In genomic region chr5:111092062-111092853, GRCh38 we compare ENCODE assay signal across 8 cellular contexts. TPM values are rescaled to one million over a fixed set of nuclear protein-coding genes. Genes with fewer than 3 reads are reported as not detected.
A peak's percentile ranks its signal among the peaks of the same experiment; 100 is the strongest.
DNase-seq lines count a peak whose midpoint lies in the region; ATAC-seq and TF ChIP-seq lines count a peak whose summit lies in the region.

Gene WDR36 (plus strand): TSS chr5:111092348. CDS start chr5:111092457, 109 bp downstream.

- peak within 1 kb of the TSS; percentile 100 for H4K5ac ChIP-seq in IMR-90 (ENCODE audit: low read depth, low read length)

- no peaks in the 10 kb centered on the region for H3K27me3 ChIP-seq in IMR-90 (ENCODE audit: control insufficient read depth, insufficient read depth, low read length)

- in situ Hi-C loops in IMR-90 (cut with MboI; ENCODE audit: low sequenced_read_pairs), result loop anchor here (10.0 kb wide), 1 partner anchor 337 kb away; no protein-coding TSS in a partner anchor

- H3K9me2 ChIP-seq in OCI-LY7 (ENCODE audit: insufficient read depth, low read length), result no peaks in the 10 kb centered on the region

- peaks cover 5 to 15% of the 10 kb centered on the region in 2 experiments; a peak in 2 of 4 replicates for H3K79me1 ChIP-seq in IMR-90 (ENCODE audit: low read depth in 1 of 2, low read length in 2 of 2)

- H2BK20ac ChIP-seq in IMR-90 (ENCODE audit: low read depth, low read length), result peak within 1 kb of the TSS; percentile 88; the same call in 1 of the 2 replicates

- H3K79me2 ChIP-seq in OCI-LY7 (ENCODE audit: insufficient read depth, low read depth, low read length), result peaks cover 50% of the 10 kb centered on the region

- peak within 1 kb of the TSS; percentile 86 for H2BK5ac ChIP-seq in IMR-90 (ENCODE audit: low read depth, low read length, poor library complexity, severe bottlenecking)

- H4K91ac ChIP-seq in IMR-90 (ENCODE audit: insufficient read depth, low read depth, low read length), result peak within 1 kb of the TSS; percentile 87

- CTCF ChIA-PET in IMR-90 (lab: Yijun Ruan, JAX) (no interaction called here), OCI-LY7 (lab: Charles Lee; ENCODE audit: unreplicated experiment) (no interaction called here)

- H3K4me2 ChIP-seq in IMR-90 (ENCODE audit: low read depth, low read length) (peak within 1 kb of the TSS; percentile 94), OCI-LY7 (ENCODE audit: low read length) (peak within 1 kb of the TSS; percentile 86)

- peak within 1 kb of the TSS; percentile 91 for H3K23ac ChIP-seq in IMR-90 (ENCODE audit: low read depth, low read length)

- H3K4me1 ChIP-seq in IMR-90 (ENCODE audit: control insufficient read depth, insufficient read depth, low read length), result peaks cover 4% of the 10 kb centered on the region; the same call in 1 of the 2 replicates
- H3K4me1 ChIP-seq in OCI-LY7 (ENCODE audit: insufficient read depth, low read length, poor library complexity, severe bottlenecking), result peaks cover 27% of the 10 kb centered on the region

- H2AK9ac ChIP-seq in IMR-90 (replicated peaks; ENCODE audit: low read depth, low read length, poor library complexity), result peak within 1 kb of the TSS; percentile 93

- H3K27ac ChIP-seq in IMR-90 (ENCODE audit: insufficient read depth, low read length), result peak within 1 kb of the TSS; percentile 87
- H3K27ac ChIP-seq in OCI-LY7 (ENCODE audit: low read depth, low read length, poor library complexity, severe bottlenecking), result peak within 1 kb of the TSS; percentile 48

- H3K18ac ChIP-seq in IMR-90 (ENCODE audit: low read depth, low read length), result peak within 1 kb of the TSS; percentile 91

- intact Hi-C loops in IMR-90 (cut with micrococcal nuclease) (loop anchor here (2.0 to 5.0 kb wide), 2 partner anchors 17 to 190 kb away; no protein-coding TSS in a partner anchor), OCI-LY7 (cut with micrococcal nuclease; ENCODE audit: unreplicated experiment) (loop anchor here (1.0 to 10.0 kb wide), 6 partner anchors 135 to 1677 kb away; partner anchors contain the start of genes SLC25A46 and STARD4)

- H3K9me1 ChIP-seq in IMR-90 (ENCODE audit: insufficient read depth, low read length), result no peaks in the 10 kb centered on the region

- peak within 1 kb of the TSS; percentile 74 to 99 for H4K8ac ChIP-seq in IMR-90 (ENCODE audit: low read depth in 2 of 2, low read length in 2 of 2)

- 0 out of 2 replicates have a peak, but pooled peaks have one; percentile 16 for TF ChIP-seq RAD21 in IMR-90 (IDR thresholded peaks at IDR 0.05; ENCODE audit: low read length)

- H3K56ac ChIP-seq in IMR-90 (ENCODE audit: extremely low read depth, insufficient read depth, low read length), result peak within 1 kb of the TSS; percentile 86

- H4K20me1 ChIP-seq in IMR-90 (ENCODE audit: insufficient read depth, low read length), result peaks cover 4% of the 10 kb centered on the region; the same call in 1 of the 2 replicates
- peaks cover 28% of the 10 kb centered on the region for H4K20me1 ChIP-seq in OCI-LY7 (ENCODE audit: insufficient read depth, low read length)

- 4% methylated on average over 20 of the region's 50 CpGs; no CpG with 5 or more reads in 1 of the 2 experiments for WGBS in IMR-90 (ENCODE audit: extremely low coverage in 2 of 2, insufficient read length in 1 of 2), 2 experiments

- TF ChIP-seq CTCF in IMR-90 (conservative IDR thresholded peaks at IDR 0.05; ENCODE audit: low read depth, low read length) (no peak), OCI-LY7 (conservative IDR thresholded peaks at IDR 0.05; ENCODE audit: low read length) (no peak)

- peak within 1 kb of the TSS; percentile 55 for H2AK5ac ChIP-seq in IMR-90 (ENCODE audit: low read depth, low read length)

- peak within 1 kb of the TSS; percentile 87 for H3K4me3 ChIP-seq in IMR-90 (ENCODE audit: insufficient read depth, low read depth, low read length)
- H3K4me3 ChIP-seq in OCI-LY7 (ENCODE audit: low read depth, low read length, poor library complexity, severe bottlenecking), result peak within 1 kb of the TSS; percentile 91

- no peaks in the 10 kb centered on the region for H3K9me3 ChIP-seq in IMR-90 (ENCODE audit: control insufficient read depth, insufficient read depth, low read length)
- no peaks in the 10 kb centered on the region for H3K9me3 ChIP-seq in OCI-LY7 (ENCODE audit: low read length)

- POLR2A ChIA-PET in IMR-90 (lab: Charles Lee; ENCODE audit: unreplicated experiment) (interaction anchor here (2.1 kb wide), 1 partner anchor 175 kb away, joined by 7 read pairs; no protein-coding TSS in a partner anchor), OCI-LY7 (lab: Charles Lee) (interaction anchor here (0.7 to 3.0 kb wide), 8 partner anchors 10 to 1083 kb away, joined by 3 to 22 read pairs (median 3); partner anchors contain the start of gene SLC25A46)

- H2AFZ ChIP-seq in IMR-90 (replicated peaks; ENCODE audit: low read length, poor library complexity) (peak within 1 kb of the TSS; percentile 100), OCI-LY7 (ENCODE audit: low read length) (peak within 1 kb of the TSS; percentile 98)

- H3K4ac ChIP-seq in IMR-90 (ENCODE audit: low read depth, low read length), result peak within 1 kb of the TSS; percentile 97

- DNase-seq in DMS 273 treated with DMSO at 0.1 percent for 48 hours (lab: John Stamatoyannopoulos, UW) (peak; percentile 90), IMR-90 (peak; percentile 92), OCI-LY7 (ENCODE audit: low spot score) (peak; percentile 94), activated T-cell treated with anti-CD3 and anti-CD28 coated beads for 1 hour (ENCODE audit: low read depth) (peak; percentile 87), epidermal melanocyte (ENCODE audit: insufficient read length, low spot score) (peak; percentile 72), midbrain (lab: John Stamatoyannopoulos, UW) (peak; percentile 93)
- peak; percentile 72 to 78 for DNase-seq in stimulated activated CD8-positive, alpha-beta memory T cell treated with anti-CD3 and anti-CD28 coated beads, Interleukin-15, amount 100 ng/mL, for 48 hours (ENCODE audit: low read depth in 2 of 2)

- no TSS peak for BruUV-seq in IMR-90 (replicated peaks; lab: Mats Ljungman, UMichigan)
- no TSS peak for BruUV-seq in OCI-LY7 (replicated peaks; lab: Mats Ljungman, UMichigan)

- H3K9ac ChIP-seq in IMR-90 (ENCODE audit: low read depth, low read length), result peak within 1 kb of the TSS; percentile 85

- H3K14ac ChIP-seq in IMR-90 (replicated peaks; ENCODE audit: low read depth, low read length), result peak within 1 kb of the TSS; percentile 93

- peak; percentile 91 for ATAC-seq in GM21529 (IDR thresholded peaks at IDR 0.05; ENCODE audit: unreplicated experiment)
- ATAC-seq in IMR-90 (ENCODE audit: low read depth), result peak; percentile 98

- TF ChIP-seq POLR2A in IMR-90 (IDR thresholded peaks at IDR 0.05; ENCODE audit: low read depth, low read length), result peak; percentile 68; the same call in 1 of the 2 replicates

- dilution Hi-C loops in IMR-90 (cut with HindIII; ENCODE audit: low sequenced_read_pairs, unreplicated experiment), result no loop called here

- no peaks in the 10 kb centered on the region; the same call in 1 of the 2 replicates for H3K36me3 ChIP-seq in IMR-90 (ENCODE audit: control insufficient read depth, insufficient read depth, low read length)
- peaks cover 35% of the 10 kb centered on the region for H3K36me3 ChIP-seq in OCI-LY7 (ENCODE audit: insufficient read depth, low read length)

- peak within 1 kb of the TSS; percentile 97 for H2BK120ac ChIP-seq in IMR-90 (ENCODE audit: low read depth, low read length)

- H2BK15ac ChIP-seq in IMR-90 (ENCODE audit: low read depth, low read length), result peak within 1 kb of the TSS; percentile 80; the same call in 1 of the 3 replicates

TF ChIP-seq in IMR-90, 13 proteins besides CTCF, POLR2A, EP300 and RAD21:
- TF ChIP-seq SMC3 (IDR thresholded peaks at IDR 0.05; ENCODE audit: low read depth, low read length) (no peak; the same call in 1 of the 2 replicates), MAFK (IDR thresholded peaks at IDR 0.05; ENCODE audit: low read depth, low read length) (no peak), FOS (IDR thresholded peaks at IDR 0.05; ENCODE audit: low read depth, low read length) (no peak), CHD1 (IDR thresholded peaks at IDR 0.05; ENCODE audit: low read depth, low read length) (0 out of 2 replicates have a peak, but pooled peaks have one; percentile 57), MAZ (IDR thresholded peaks at IDR 0.05; ENCODE audit: borderline replicate concordance, low read depth, low read length) (peak; percentile 54; the same call in 1 of the 2 replicates), USF2 (IDR thresholded peaks at IDR 0.05; ENCODE audit: low read depth, low read length) (peak; percentile 40; the same call in 1 of the 2 replicates), BHLHE40 (IDR thresholded peaks at IDR 0.05; ENCODE audit: low read depth, low read length) (peak; percentile 59; the same call in 1 of the 2 replicates), CEBPB (IDR thresholded peaks at IDR 0.05; ENCODE audit: low read depth, low read length) (peak; percentile 64), RCOR1 (IDR thresholded peaks at IDR 0.05; ENCODE audit: insufficient replicate concordance, low read length) (peak; percentile 22), ELK1 (IDR thresholded peaks at IDR 0.05; ENCODE audit: borderline replicate concordance, low read depth, low read length) (no peak), MXI1 (IDR thresholded peaks at IDR 0.05; ENCODE audit: borderline replicate concordance, low read depth, low read length) (peak; percentile 93), NFE2L2 (IDR thresholded peaks at IDR 0.05; ENCODE audit: low read depth, low read length) (peak; percentile 16; the same call in 1 of the 2 replicates), RFX5 (IDR thresholded peaks at IDR 0.05; ENCODE audit: low read depth, low read length) (no peak)

RNA-seq across cellular contexts. Expression of gene WDR36, which starts in this region (rescaled TPM):
- total RNA-seq in IMR-90 (2012; rRNA removed) (87.8 and 111 TPM in 2 replicates), OCI-LY7 (2022) (41.9 and 49.4 TPM in 2 replicates)
- 9.4 and 11.9 TPM in 2 replicates for polyA plus RNA-seq in IMR-90 (2012; rRNA removed)
- polyA plus RNA-seq in IMR-90 (2012; cell fraction: cytosol; rRNA removed), result 2.5 and 2.6 TPM in 2 replicates
- 3.3 and 21.3 TPM in 2 replicates for polyA plus RNA-seq in IMR-90 (2012; cell fraction: nucleus; rRNA removed; ENCODE audit: low replicate concordance)
- 39.1 and 46.5 TPM in 2 replicates for total RNA-seq in OCI-LY7 (2014; rRNA removed; shearing (Covaris generic))

Comparison
In these comparisons a context has a peak if more than half of its experiments do, and no peak if none do; other contexts are left out.
1. Peak in every context shown above with its lines: DNase-seq, ATAC-seq, H3K4me3 ChIP-seq and H3K27ac ChIP-seq.